In the genomic region with DNA sequence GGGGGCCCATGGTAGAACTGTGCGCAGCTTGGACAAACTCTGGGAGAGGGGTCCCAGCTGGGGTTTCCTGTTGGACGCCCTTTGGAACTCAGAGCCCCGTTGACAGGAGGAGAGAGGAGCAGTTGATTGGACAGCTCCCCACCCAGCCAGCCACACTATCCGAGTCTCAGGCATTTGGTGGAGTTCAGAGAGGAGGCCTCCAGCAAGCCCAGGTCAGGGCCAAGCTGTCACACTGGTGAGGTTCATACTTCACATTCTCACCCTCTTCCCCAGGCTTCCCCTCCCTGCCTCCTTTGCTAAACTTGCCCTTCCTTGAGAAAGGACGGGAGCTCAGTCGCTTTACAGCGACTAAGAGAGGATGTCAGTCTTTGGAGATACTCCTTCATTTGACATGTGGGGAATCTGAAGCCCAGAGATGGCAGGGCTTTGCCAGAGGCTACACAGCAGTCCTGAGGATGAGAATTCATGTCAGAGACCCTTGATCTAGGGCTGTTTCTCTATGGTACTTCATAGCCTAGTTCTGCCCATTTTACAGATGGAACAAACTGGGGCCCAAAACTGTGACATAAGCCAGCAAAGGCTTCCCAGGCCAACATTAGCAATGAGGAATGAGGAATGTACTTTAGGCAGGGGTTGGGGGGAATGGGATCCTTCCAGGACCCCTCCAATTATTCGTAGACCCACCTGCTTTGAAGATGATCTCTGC, we compare ENCODE assay signal across 1 cellular context.
TF ChIP-seq lines count a peak whose summit lies in the region.

No MANE protein-coding gene starts in this region.

TF ChIP-seq in GM23338, 12 proteins besides CTCF, POLR2A, EP300 and RAD21 (continued from another document):
- TF ChIP-seq NANOG (IDR thresholded peaks at IDR 0.05; ENCODE audit: borderline replicate concordance) (no peak), POLR2AphosphoS5 (IDR thresholded peaks at IDR 0.05; ENCODE audit: low read depth) (no peak)
- TF ChIP-seq, protein P1, sequence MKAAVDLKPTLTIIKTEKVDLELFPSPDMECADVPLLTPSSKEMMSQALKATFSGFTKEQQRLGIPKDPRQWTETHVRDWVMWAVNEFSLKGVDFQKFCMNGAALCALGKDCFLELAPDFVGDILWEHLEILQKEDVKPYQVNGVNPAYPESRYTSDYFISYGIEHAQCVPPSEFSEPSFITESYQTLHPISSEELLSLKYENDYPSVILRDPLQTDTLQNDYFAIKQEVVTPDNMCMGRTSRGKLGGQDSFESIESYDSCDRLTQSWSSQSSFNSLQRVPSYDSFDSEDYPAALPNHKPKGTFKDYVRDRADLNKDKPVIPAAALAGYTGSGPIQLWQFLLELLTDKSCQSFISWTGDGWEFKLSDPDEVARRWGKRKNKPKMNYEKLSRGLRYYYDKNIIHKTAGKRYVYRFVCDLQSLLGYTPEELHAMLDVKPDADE (IDR thresholded peaks at IDR 0.05) = no peak
- TF ChIP-seq, protein P2, sequence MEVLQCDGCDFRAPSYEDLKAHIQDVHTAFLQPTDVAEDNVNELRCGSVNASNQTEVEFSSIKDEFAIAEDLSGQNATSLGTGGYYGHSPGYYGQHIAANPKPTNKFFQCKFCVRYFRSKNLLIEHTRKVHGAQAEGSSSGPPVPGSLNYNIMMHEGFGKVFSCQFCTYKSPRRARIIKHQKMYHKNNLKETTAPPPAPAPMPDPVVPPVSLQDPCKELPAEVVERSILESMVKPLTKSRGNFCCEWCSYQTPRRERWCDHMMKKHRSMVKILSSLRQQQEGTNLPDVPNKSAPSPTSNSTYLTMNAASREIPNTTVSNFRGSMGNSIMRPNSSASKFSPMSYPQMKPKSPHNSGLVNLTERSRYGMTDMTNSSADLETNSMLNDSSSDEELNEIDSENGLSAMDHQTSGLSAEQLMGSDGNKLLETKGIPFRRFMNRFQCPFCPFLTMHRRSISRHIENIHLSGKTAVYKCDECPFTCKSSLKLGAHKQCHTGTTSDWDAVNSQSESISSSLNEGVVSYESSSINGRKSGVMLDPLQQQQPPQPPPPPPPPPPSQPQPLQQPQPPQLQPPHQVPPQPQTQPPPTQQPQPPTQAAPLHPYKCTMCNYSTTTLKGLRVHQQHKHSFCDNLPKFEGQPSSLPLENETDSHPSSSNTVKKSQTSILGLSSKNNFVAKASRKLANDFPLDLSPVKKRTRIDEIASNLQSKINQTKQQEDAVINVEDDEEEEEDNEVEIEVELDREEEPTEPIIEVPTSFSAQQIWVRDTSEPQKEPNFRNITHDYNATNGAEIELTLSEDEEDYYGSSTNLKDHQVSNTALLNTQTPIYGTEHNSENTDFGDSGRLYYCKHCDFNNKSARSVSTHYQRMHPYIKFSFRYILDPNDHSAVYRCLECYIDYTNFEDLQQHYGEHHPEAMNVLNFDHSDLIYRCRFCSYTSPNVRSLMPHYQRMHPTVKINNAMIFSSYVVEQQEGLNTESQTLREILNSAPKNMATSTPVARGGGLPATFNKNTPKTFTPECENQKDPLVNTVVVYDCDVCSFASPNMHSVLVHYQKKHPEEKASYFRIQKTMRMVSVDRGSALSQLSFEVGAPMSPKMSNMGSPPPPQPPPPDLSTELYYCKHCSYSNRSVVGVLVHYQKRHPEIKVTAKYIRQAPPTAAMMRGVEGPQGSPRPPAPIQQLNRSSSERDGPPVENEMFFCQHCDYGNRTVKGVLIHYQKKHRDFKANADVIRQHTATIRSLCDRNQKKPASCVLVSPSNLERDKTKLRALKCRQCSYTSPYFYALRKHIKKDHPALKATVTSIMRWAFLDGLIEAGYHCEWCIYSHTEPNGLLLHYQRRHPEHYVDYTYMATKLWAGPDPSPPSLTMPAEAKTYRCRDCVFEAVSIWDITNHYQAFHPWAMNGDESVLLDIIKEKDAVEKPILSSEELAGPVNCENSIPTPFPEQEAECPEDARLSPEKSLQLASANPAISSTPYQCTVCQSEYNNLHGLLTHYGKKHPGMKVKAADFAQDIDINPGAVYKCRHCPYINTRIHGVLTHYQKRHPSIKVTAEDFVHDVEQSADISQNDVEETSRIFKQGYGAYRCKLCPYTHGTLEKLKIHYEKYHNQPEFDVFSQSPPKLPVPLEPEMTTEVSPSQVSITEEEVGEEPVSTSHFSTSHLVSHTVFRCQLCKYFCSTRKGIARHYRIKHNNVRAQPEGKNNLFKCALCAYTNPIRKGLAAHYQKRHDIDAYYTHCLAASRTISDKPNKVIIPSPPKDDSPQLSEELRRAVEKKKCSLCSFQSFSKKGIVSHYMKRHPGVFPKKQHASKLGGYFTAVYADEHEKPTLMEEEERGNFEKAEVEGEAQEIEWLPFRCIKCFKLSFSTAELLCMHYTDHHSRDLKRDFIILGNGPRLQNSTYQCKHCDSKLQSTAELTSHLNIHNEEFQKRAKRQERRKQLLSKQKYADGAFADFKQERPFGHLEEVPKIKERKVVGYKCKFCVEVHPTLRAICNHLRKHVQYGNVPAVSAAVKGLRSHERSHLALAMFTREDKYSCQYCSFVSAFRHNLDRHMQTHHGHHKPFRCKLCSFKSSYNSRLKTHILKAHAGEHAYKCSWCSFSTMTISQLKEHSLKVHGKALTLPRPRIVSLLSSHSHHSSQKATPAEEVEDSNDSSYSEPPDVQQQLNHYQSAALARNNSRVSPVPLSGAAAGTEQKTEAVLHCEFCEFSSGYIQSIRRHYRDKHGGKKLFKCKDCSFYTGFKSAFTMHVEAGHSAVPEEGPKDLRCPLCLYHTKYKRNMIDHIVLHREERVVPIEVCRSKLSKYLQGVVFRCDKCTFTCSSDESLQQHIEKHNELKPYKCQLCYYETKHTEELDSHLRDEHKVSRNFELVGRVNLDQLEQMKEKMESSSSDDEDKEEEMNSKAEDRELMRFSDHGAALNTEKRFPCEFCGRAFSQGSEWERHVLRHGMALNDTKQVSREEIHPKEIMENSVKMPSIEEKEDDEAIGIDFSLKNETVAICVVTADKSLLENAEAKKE (CRISPR knock-in tag; IDR thresholded peaks at IDR 0.05) = no peak
